ENCODE assay signal across 8 cellular contexts in genomic region chr7:6577369-6578113, GRCh38. TPM values are rescaled to one million over a fixed set of nuclear protein-coding genes. Genes with fewer than 3 reads are reported as not detected.
DNase-seq lines count a peak whose midpoint lies in the region; FAIRE-seq and TF ChIP-seq lines count a peak whose summit lies in the region.

Gene ZDHHC4 (plus strand): TSS chr7:6577454. CDS start chr7:6580562, 3,108 bp downstream.

- CTCF ChIA-PET in H1 (lab: Charles Lee; ENCODE audit: partially characterized antibody): interaction anchor here (0.8 to 1.4 kb wide), 7 partner anchors 9 to 61 kb away, joined by 3 to 6 read pairs (median 3); no protein-coding TSS in a partner anchor

- TF ChIP-seq CTCF in GM20000 (IDR thresholded peaks at IDR 0.05; ENCODE audit: extremely low read depth, missing control alignments): no peak
- TF ChIP-seq CTCF in H1 (IDR thresholded peaks at IDR 0.05; ENCODE audit: control extremely low read depth in 1 of 3, insufficient read depth in 1 of 3, low read depth in 1 of 3, low read length in 3 of 3): no peak

- peak within 1 kb of the TSS; percentile 65 to 85 (median 84) for H3K9ac ChIP-seq in H1 (replicated peaks in 1 of 4; ENCODE audit: extremely low read depth in 1 of 4, low read depth in 3 of 4, low read length in 3 of 4)

- DNase-seq in COLO668 (lab: John Stamatoyannopoulos, UW; ENCODE audit: unreplicated experiment) (peak; percentile 98), GM20000 (ENCODE audit: low spot score) (peak; percentile 96), HS-5 (ENCODE audit: low read depth) (peak; percentile 66), NOMO-1 (lab: John Stamatoyannopoulos, UW; ENCODE audit: unreplicated experiment in 2 of 2) (peak; percentile 80 to 89), H1 (ENCODE audit: low read depth in 1 of 2, low spot score in 2 of 2) (peak; percentile 58 to 82), mesenteric fat pad (ENCODE audit: low spot score) (peak; percentile 97)
- peak; percentile 76 to 77 for DNase-seq in activated CD8-positive, alpha-beta memory T cell treated with anti-CD3 and anti-CD28 coated beads for 4 hours (ENCODE audit: low read depth in 2 of 2)
- DNase-seq in stimulated activated CD8-positive, alpha-beta memory T cell treated with anti-CD3 and anti-CD28 coated beads, Interleukin-15, amount 100 ng/mL, for 1 hour (ENCODE audit: low read depth): peak; percentile 63

- TF ChIP-seq POLR2A in H1 (IDR thresholded peaks at IDR 0.05; ENCODE audit: control extremely low read depth in 1 of 2, low read depth in 2 of 2, low read length in 2 of 2): peak; percentile 79 to 95

- POLR2A ChIA-PET in H1 (lab: Charles Lee; ENCODE audit: partially characterized antibody): interaction anchor here (0.7 to 3.5 kb wide), 4 partner anchors 10 to 66 kb away, joined by 3 to 25 read pairs (median 4); partner anchors contain the start of gene INTS15

- no peak within 1 kb of the TSS for H3K14ac ChIP-seq in H1 (ENCODE audit: insufficient read length)

- peak within 1 kb of the TSS; percentile 72 for H4K5ac ChIP-seq in H1 (ENCODE audit: insufficient read length, low read depth, low read length)

- peak within 1 kb of the TSS; percentile 85; the same call in 1 of the 2 replicates for H3K27ac ChIP-seq in H1 (ENCODE audit: low read depth, low read length)

- no peak; a peak in 1 of 3 replicates for TF ChIP-seq EP300 in H1 (IDR thresholded peaks at IDR 0.05; ENCODE audit: borderline replicate concordance in 1 of 2, low read depth in 2 of 2, low read length in 2 of 2)

- peak within 1 kb of the TSS; percentile 59 to 79 (median 72) for H3K4me3 ChIP-seq in H1 (ENCODE audit: extremely low read depth in 1 of 4, insufficient read depth in 2 of 4, low read depth in 3 of 4, low read length in 4 of 4)

- no peak within 1 kb of the TSS for H2BK20ac ChIP-seq in H1 (ENCODE audit: low read length)

- H3K27me3 ChIP-seq in H1 (replicated peaks in 1 of 4; ENCODE audit: control insufficient read depth in 3 of 4, extremely low read depth in 1 of 4, insufficient read depth in 3 of 4, low read length in 3 of 4): no peaks in the 10 kb centered on the region

- no peaks in the 10 kb centered on the region for H3K4me1 ChIP-seq in H1 (replicated peaks in 1 of 4; ENCODE audit: control insufficient read depth in 3 of 4, insufficient read depth in 4 of 4, low read length in 3 of 4)

- peaks cover 8 to 24% (median 15%) of the 10 kb centered on the region in 4 experiments; a peak in 6 of 8 replicates for H3K36me3 ChIP-seq in H1 (ENCODE audit: control insufficient read depth in 2 of 4, insufficient read depth in 4 of 4, low read length in 3 of 4)

- no peaks in the 10 kb centered on the region for H3K9me3 ChIP-seq in H1 (ENCODE audit: insufficient read depth in 2 of 2, low read depth in 1 of 2, low read length in 1 of 2)

- H3K4ac ChIP-seq in H1 (replicated peaks; ENCODE audit: insufficient read length, low read depth, low read length): peak within 1 kb of the TSS; percentile 82

- no peaks in the 10 kb centered on the region; the same call in 1 of the 2 replicates for H3K23me2 ChIP-seq in H1 (ENCODE audit: low read depth, low read length)

- no peaks in the 10 kb centered on the region for H4K20me1 ChIP-seq in H1 (replicated peaks in 1 of 2; ENCODE audit: control insufficient read depth in 1 of 2, insufficient read depth in 2 of 2, low read length in 2 of 2)

- no peak within 1 kb of the TSS for H3K56ac ChIP-seq in H1 (replicated peaks; ENCODE audit: insufficient read length, low read depth, low read length)

- no peak within 1 kb of the TSS for H3K23ac ChIP-seq in H1 (ENCODE audit: insufficient read length)

- 0 out of 2 replicates have a peak within 1 kb of the TSS, but pooled peaks have one; percentile 9 for H2AK5ac ChIP-seq in H1 (ENCODE audit: low read depth, low read length)

- no peaks in the 10 kb centered on the region for H3K79me2 ChIP-seq in H1 (ENCODE audit: control insufficient read depth in 1 of 2, insufficient read depth in 2 of 2, low read length in 2 of 2)

- no peaks in the 10 kb centered on the region for H3K79me1 ChIP-seq in H1 (ENCODE audit: low read depth, low read length)

- no peak for TF ChIP-seq RAD21 in H1 (IDR thresholded peaks at IDR 0.05 in 1 of 2, conservative IDR thresholded peaks at IDR 0.05 in 1 of 2; ENCODE audit: low read depth in 2 of 2, low read length in 2 of 2)

- no peak within 1 kb of the TSS for H2BK15ac ChIP-seq in H1 (ENCODE audit: low read length)

- H2BK12ac ChIP-seq in H1 (ENCODE audit: low read depth, low read length): peak within 1 kb of the TSS; percentile 31; the same call in 1 of the 2 replicates

- 22% methylated on average over 47 of the region's 51 CpGs; no CpG with 5 or more reads in 1 of the 2 experiments for WGBS in H1 (ENCODE audit: extremely low coverage in 1 of 2, insufficient coverage in 1 of 2, insufficient read length in 1 of 2, insufficient replicate concordance in 2 of 2, low coverage in 1 of 2, low lambda C conversion rate in 2 of 2, missing lambda C conversion rate in 1 of 2), 2 experiments

- H2BK5ac ChIP-seq in H1 (ENCODE audit: low read depth, low read length): no peak within 1 kb of the TSS

- H3K4me2 ChIP-seq in H1 (ENCODE audit: insufficient read depth in 1 of 2, low read depth in 2 of 2, low read length in 2 of 2): peak within 1 kb of the TSS; percentile 58 to 71

- H4K91ac ChIP-seq in H1 (replicated peaks; ENCODE audit: insufficient read length, low read length): peak within 1 kb of the TSS; percentile 59

- H4K8ac ChIP-seq in H1 (ENCODE audit: extremely low read depth, insufficient read depth, low read length): peak within 1 kb of the TSS; percentile 97; the same call in 1 of the 2 replicates

- H2BK120ac ChIP-seq in H1 (replicated peaks; ENCODE audit: low read depth, low read length): no peak within 1 kb of the TSS

- H2AFZ ChIP-seq in H1 (ENCODE audit: low read length): no peak within 1 kb of the TSS

- FAIRE-seq in H1 (lab: Jason Lieb, UNC): no peak

- H3K18ac ChIP-seq in H1 (ENCODE audit: extremely low read depth, low read length): peak within 1 kb of the TSS; percentile 48; the same call in 1 of the 2 replicates

TF ChIP-seq in H1, 55 proteins besides CTCF, POLR2A, EP300 and RAD21 (continues in another document):
- TF ChIP-seq HDAC2 (IDR thresholded peaks at IDR 0.05; ENCODE audit: borderline replicate concordance in 1 of 2, low read depth in 2 of 2, low read length in 2 of 2) (no peak), RNF2 (IDR thresholded peaks at IDR 0.05; ENCODE audit: borderline replicate concordance, low read depth, low read length, missing control alignments, poor library complexity, severe bottlenecking) (no peak), SIRT6 (IDR thresholded peaks at IDR 0.05; ENCODE audit: low read length) (no peak), CBX8 (IDR thresholded peaks at IDR 0.05; ENCODE audit: borderline replicate concordance, low read depth, low read length) (no peak), KDM4A (IDR thresholded peaks at IDR 0.05; ENCODE audit: low read depth, low read length, severe bottlenecking) (peak; percentile 30), RBBP5 (IDR thresholded peaks at IDR 0.05; ENCODE audit: borderline replicate concordance, low read depth, low read length) (no peak), GABPA (IDR thresholded peaks at IDR 0.05; ENCODE audit: borderline replicate concordance, insufficient read depth, low read length) (peak; percentile 97), FOSL1 (IDR thresholded peaks at IDR 0.05; ENCODE audit: insufficient read depth, low read depth, low read length) (no peak), USF2 (IDR thresholded peaks at IDR 0.05; ENCODE audit: low read length) (no peak; the same call in 1 of the 2 replicates), TCF12 (IDR thresholded peaks at IDR 0.05; ENCODE audit: low read depth, low read length) (no peak), JUN (IDR thresholded peaks at IDR 0.05; ENCODE audit: low read depth, low read length) (no peak), BCL11A (IDR thresholded peaks at IDR 0.05; ENCODE audit: low read depth in 2 of 2, low read length in 2 of 2) (no peak), PHF8 (conservative IDR thresholded peaks at IDR 0.05; ENCODE audit: low read depth, low read length) (peak; percentile 96), BACH1 (IDR thresholded peaks at IDR 0.05; ENCODE audit: low read length) (no peak), SRF (IDR thresholded peaks at IDR 0.05; ENCODE audit: low read depth, low read length) (no peak), RFX5 (IDR thresholded peaks at IDR 0.05; ENCODE audit: borderline replicate concordance, low read depth, low read length) (no peak), SP4 (IDR thresholded peaks at IDR 0.05; ENCODE audit: low read length) (no peak), ZNF274 (IDR thresholded peaks at IDR 0.05; ENCODE audit: borderline replicate concordance, extremely low read depth, low read length) (no peak), KDM5A (IDR thresholded peaks at IDR 0.05; ENCODE audit: low read length) (no peak), GTF2F1 (IDR thresholded peaks at IDR 0.05; ENCODE audit: borderline replicate concordance, low read depth, low read length) (no peak), TBP (IDR thresholded peaks at IDR 0.05; ENCODE audit: low read depth, low read length) (peak; percentile 49; the same call in 1 of the 2 replicates), NANOG (IDR thresholded peaks at IDR 0.05; ENCODE audit: insufficient read depth, low read depth, low read length, poor library complexity, severe bottlenecking) (no peak), ASH2L (IDR thresholded peaks at IDR 0.05; ENCODE audit: low read length) (no peak), TEAD4 (IDR thresholded peaks at IDR 0.05; ENCODE audit: low read depth, low read length) (no peak), EGR1 (IDR thresholded peaks at IDR 0.05; ENCODE audit: borderline replicate concordance, low read depth, low read length) (no peak)

RNA-seq across cellular contexts. Expression of gene ZDHHC4, which starts in this region (rescaled TPM):
- total RNA-seq in H1 (2021; fragmentation: NEBNext Ultra II Directional; extraction: Animal tissue kit (Norgen Biotek cat#: 25700)): 50.2 and 50.8 TPM in 2 replicates
- polyA plus RNA-seq in H1 (2011; rRNA removed): 171 and 174 TPM in 2 replicates
- polyA plus RNA-seq in H1 (2011; cell fraction: cytosol; rRNA removed): 99.9 TPM
- polyA plus RNA-seq in H1 (2011; cell fraction: nucleus; rRNA removed): 88.3 TPM
- 49.5 to 61.1 TPM (median 51.8 TPM) in 4 replicates for polyA plus RNA-seq in H1 (2012, experiment 1 of 2)
- 83.8 TPM for polyA plus RNA-seq in H1 (2012, experiment 2 of 2)
- 58.5 TPM for polyA plus RNA-seq in H1 (2013, experiment 1 of 2)
- polyA plus RNA-seq in H1 (2013, experiment 2 of 2): 61.2 TPM
- 155 TPM in 2 replicates for polyA minus RNA-seq in H1 (2011; rRNA and poly(A)+ RNA removed)
- 28.9 TPM for polyA minus RNA-seq in H1 (2011; cell fraction: cytosol; rRNA and poly(A)+ RNA removed)
- 50.4 TPM for polyA minus RNA-seq in H1 (2011; cell fraction: nucleus; rRNA and poly(A)+ RNA removed)
- 53.9 TPM for total RNA-seq in mesenteric fat pad

Comparison
In these comparisons a context has a peak if more than half of its experiments do, and no peak if none do; other contexts are left out.
1. Peak in every context shown above with its lines: DNase-seq, H3K4me3 ChIP-seq and H3K27ac ChIP-seq.